22 cellular contexts compared by ENCODE assay signal in the genomic region with DNA sequence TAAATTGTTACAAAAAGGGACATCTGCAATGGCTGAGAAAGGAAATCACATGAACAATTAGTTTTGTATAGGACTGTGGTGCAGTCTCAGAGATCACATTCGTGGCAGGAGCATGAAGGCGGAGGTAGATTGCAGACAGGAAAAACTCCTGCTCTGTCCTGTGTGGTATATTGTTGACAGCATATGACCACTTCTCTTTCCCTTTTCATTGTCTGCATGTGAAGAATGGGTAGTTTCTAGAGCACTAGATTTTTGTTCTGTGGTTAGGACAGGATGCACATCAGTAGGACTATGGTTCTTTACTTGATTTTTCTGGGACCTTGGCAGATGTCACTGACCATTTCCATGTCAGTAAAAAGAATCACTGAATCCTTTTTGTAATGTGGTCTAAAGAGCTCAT.
"Had no signal": no experiment of that assay in that cellular context is flagged by ENCODE, and none has a peak within 500 bp of the region (broad histone marks: within the 10 kb centered on the region; RNA-seq: fewer than 3 reads in every experiment).

No MANE protein-coding gene starts in this region.

- H3K4me3 Mint-ChIP-seq: T-cell; T-helper 1 cell treated with Interleukin-12 subunit alpha and Interleukin-12 subunit beta and Interleukin-4 antibody, amounts not matched to agents 30 μg/mL and 1 μg/mL, for 36 hours had no signal

- H3K27ac Mint-ChIP-seq: T-cell; T-helper 1 cell treated with Interleukin-12 subunit alpha and Interleukin-12 subunit beta and Interleukin-4 antibody, amounts not matched to agents 30 μg/mL and 1 μg/mL, for 36 hours had no signal

- DNase-seq: Karpas-422, KBM-7, MV-4-11, NCI-H1048, NCI-H1105, NCI-H1417, NCI-H1436 treated with DMSO at 0.1 percent for 48 hours, NCI-H1694 treated with DMSO at 0.1 percent for 48 hours, NCI-H1930, NCI-H2081, NCI-H2107, NCI-H226, NCI-H446 treated with DMSO at 0.1 percent for 48 hours, NCI-H510A treated with DMSO at 0.1 percent for 48 hours, NCI-H526, NCI-H748 treated with DMSO at 0.1 percent for 48 hours, Right ventricle myocardium superior, RPMI8226, SIG-M5, SW 1271, T-cell had no signal

- H3K36me3 Mint-ChIP-seq: T-cell had no signal

- ATAC-seq: T-cell had no signal

- H3K9me3 Mint-ChIP-seq: T-cell; T-helper 1 cell treated with Interleukin-12 subunit alpha and Interleukin-12 subunit beta and Interleukin-4 antibody, amounts not matched to agents 30 μg/mL and 1 μg/mL, for 36 hours had no signal
